In genomic region chr3:49133226-49133951, GRCh38 we compare ENCODE assay signal across 7 cellular contexts. TPM values are rescaled to one million over a fixed set of nuclear protein-coding genes. Genes with fewer than 3 reads are reported as not detected.
DNase-seq lines count a peak whose midpoint lies in the region; ATAC-seq and TF ChIP-seq lines count a peak whose summit lies in the region.

No MANE protein-coding gene starts in this region.

- BruUV-seq in mammary epithelial cell (replicated peaks; lab: Mats Ljungman, UMichigan) = no TSS peak

- in situ Hi-C loops in mammary epithelial cell (cut with MboI; ENCODE audit: low sequenced_read_pairs in 2 of 2) = no loop called here

- peak overlapping the region; percentile 84 for H3K4me2 ChIP-seq in mammary epithelial cell (ENCODE audit: insufficient read depth, low read depth, low read length)

- dilution Hi-C loops in mammary epithelial cell (cut with HindIII; ENCODE audit: low sequenced_read_pairs) = no loop called here

- H4K20me1 ChIP-seq in mammary epithelial cell (ENCODE audit: insufficient read depth, low read length) = no peaks in the 10 kb centered on the region

- DNase-seq in GM04503 (ENCODE audit: low read depth) (peak; percentile 74), NCI-H345 (lab: John Stamatoyannopoulos, UW) (peak; percentile 76), mammary epithelial cell (peak; percentile 84), sciatic nerve (ENCODE audit: low spot score) (peak; percentile 90)
- no peak for DNase-seq in activated CD8-positive, alpha-beta memory T cell treated with anti-CD3 and anti-CD28 coated beads, Interleukin-2, amount 50 U/mL, for 4 hours

- TF ChIP-seq CTCF in mammary epithelial cell (conservative IDR thresholded peaks at IDR 0.05 in 1 of 2, IDR thresholded peaks at IDR 0.05 in 1 of 2; ENCODE audit: extremely low read depth in 1 of 2, insufficient read depth in 1 of 2, low read depth in 1 of 2, low read length in 2 of 2) = no peak

- CTCF ChIA-PET in mammary epithelial cell (lab: Charles Lee; ENCODE audit: low non-redundant PET) = interaction anchor here (0.6 kb wide), 2 partner anchors 38 to 145 kb away, joined by 6 to 10 read pairs; no protein-coding TSS in a partner anchor

- no peaks in the 10 kb centered on the region for H3K27me3 ChIP-seq in mammary epithelial cell (ENCODE audit: insufficient read depth, low read length)
- H3K27me3 ChIP-seq in iPS-20b (ENCODE audit: insufficient read depth, low read length) = peaks cover 4% of the 10 kb centered on the region

- peaks cover 30% of the 10 kb centered on the region for H3K79me2 ChIP-seq in mammary epithelial cell (ENCODE audit: insufficient read depth, low read length)

- H3K36me3 ChIP-seq in mammary epithelial cell (ENCODE audit: insufficient read depth, low read length) = no peaks in the 10 kb centered on the region
- no peaks in the 10 kb centered on the region for H3K36me3 ChIP-seq in iPS-20b (ENCODE audit: insufficient read depth, low read depth, low read length)

- intact Hi-C loops in mammary epithelial cell (cut with micrococcal nuclease) (loop anchor here (1.0 kb wide), 2 partner anchors 13 to 39 kb away; partner anchors contain the start of genes QRICH1 and USP19), sciatic nerve (cut with DNase I) (no loop called here)

- peak overlapping the region; percentile 68 to 74 (median 74) for H3K4me3 ChIP-seq in mammary epithelial cell (replicated peaks in 1 of 3; ENCODE audit: insufficient read depth in 1 of 3, low read depth in 2 of 3, low read length in 3 of 3)
- H3K4me3 ChIP-seq in iPS-20b (ENCODE audit: low read length) = peak overlapping the region; percentile 92

- peaks cover 15% of the 10 kb centered on the region for H3K4me1 ChIP-seq in mammary epithelial cell (ENCODE audit: insufficient read depth, low read length)
- 0 out of 2 replicates have a peak, but pooled peaks cover 8% of the 10 kb centered on the region for H3K4me1 ChIP-seq in iPS-20b (ENCODE audit: insufficient read depth, low read length)

- H3K27ac ChIP-seq in mammary epithelial cell (ENCODE audit: insufficient read depth, low read depth, low read length) (no peak overlapping the region), iPS-20b (ENCODE audit: low read length) (no peak overlapping the region)

- H3K9ac ChIP-seq in mammary epithelial cell (ENCODE audit: insufficient read depth, low read length) (peak overlapping the region; percentile 67), iPS-20b (ENCODE audit: low read depth, low read length) (peak overlapping the region; percentile 81)

- H3K9me3 ChIP-seq in mammary epithelial cell (replicated peaks; ENCODE audit: insufficient read depth, low read length) (no peaks in the 10 kb centered on the region), iPS-20b (ENCODE audit: insufficient read depth, low read depth, low read length) (no peaks in the 10 kb centered on the region)

- ATAC-seq in sciatic nerve (peak; percentile 95), HG03039 (IDR thresholded peaks at IDR 0.05; ENCODE audit: unreplicated experiment) (no peak)

- 6% methylated on average over 23 of the region's 30 CpGs for WGBS in mammary epithelial cell (ENCODE audit: low coverage, missing lambda C conversion rate)

- peak overlapping the region; percentile 98 for H2AFZ ChIP-seq in mammary epithelial cell (ENCODE audit: low read depth, low read length)

RNA-seq across cellular contexts. Expression of gene LAMB2, which starts 0.5 kb away (rescaled TPM):
- 100 to 1,000 TPM; 209 to 233 TPM for total RNA-seq in mammary epithelial cell
- polyA plus RNA-seq in mammary epithelial cell = 150 TPM
- polyA minus RNA-seq in mammary epithelial cell = 534 TPM
- total RNA-seq in sciatic nerve = 515 TPM

RNA-seq across cellular contexts. Expression of gene USP19, which starts 12.8 kb away (rescaled TPM):
- total RNA-seq in mammary epithelial cell (10 to 100 TPM; 30.5 to 37.2 TPM), sciatic nerve (55.7 TPM)
- 25.1 TPM for polyA plus RNA-seq in mammary epithelial cell
- 42.6 TPM for polyA minus RNA-seq in mammary epithelial cell

RNA-seq across cellular contexts. Expression of gene QARS1, which starts 28.8 kb away (rescaled TPM):
- 100 to 1,000 TPM; 228 to 355 TPM for total RNA-seq in mammary epithelial cell
- polyA plus RNA-seq in mammary epithelial cell = 203 TPM
- polyA minus RNA-seq in mammary epithelial cell = 344 TPM
- 123 TPM for total RNA-seq in sciatic nerve

RNA-seq across cellular contexts. Expression of gene CCDC71, which starts 32.7 kb away (rescaled TPM):
- total RNA-seq in mammary epithelial cell (10 to 100 TPM; 22.3 to 25.7 TPM), sciatic nerve (20.7 TPM)
- polyA plus RNA-seq in mammary epithelial cell = 22.5 TPM
- polyA minus RNA-seq in mammary epithelial cell = 39.1 TPM

RNA-seq across cellular contexts. Expression of gene KLHDC8B, which starts 38.0 kb away (rescaled TPM):
- total RNA-seq in mammary epithelial cell (10 to 100 TPM; 10.9 to 25.7 TPM), sciatic nerve (32.5 TPM)
- 16.9 TPM for polyA plus RNA-seq in mammary epithelial cell
- polyA minus RNA-seq in mammary epithelial cell = 8.2 TPM
